In genomic region chr2:18959200-18959599, GRCh38 we compare ENCODE assay signal across 10 cellular contexts.
"Had no signal": no experiment of that assay in that cellular context is flagged by ENCODE, and none has a peak within 500 bp of the region (broad histone marks: within the 10 kb centered on the region; RNA-seq: fewer than 3 reads in every experiment).

No MANE protein-coding gene starts in this region.

- H3K4me3 ChIP-seq: GM23248, GM23338, HAP-1 had no signal

- DNase-seq: GM23248, GOT3, H7, H9, HCEC 1CT, HFFc6 had no signal

- H3K4me3 Mint-ChIP-seq: GM23338, H9, HFFc6 had no signal

- H3K4me1 ChIP-seq: HAP-1 had no signal

- H3K9ac ChIP-seq: GM23248 had no signal

- H3K9me3 ChIP-seq: HAP-1 had no signal

- H2AFZ ChIP-seq: GM23248, GM23338 had no signal

- H3K9me3 Mint-ChIP-seq: GM23338 had no signal

- H3K4me2 ChIP-seq: GM23338 had no signal

- H3K36me3 ChIP-seq: HAP-1 had no signal

- H3K4me1 Mint-ChIP-seq: GM23338 had no signal

- H3K27ac Mint-ChIP-seq: GM23338, H9, HFFc6 had no signal

- FAIRE-seq: H1 had no signal

- ATAC-seq: GM23338, HCT116 had no signal
